14 cellular contexts compared by ENCODE assay signal in genomic region chr5:128100860-128101557, GRCh38.
"Had no signal": no experiment of that assay in that cellular context is flagged by ENCODE, and none has a peak within 500 bp of the region (broad histone marks: within the 10 kb centered on the region; RNA-seq: fewer than 3 reads in every experiment).

No MANE protein-coding gene starts in this region.

- H3K4me2 ChIP-seq: smooth muscle cell had no signal

- DNase-seq: activated B cell treated with CpG ODN at 0.5 μM for 24 hours; activated CD4-positive, alpha-beta T cell treated with anti-CD3 and anti-CD28 coated beads, Interleukin-2, amount 10 ng/mL, durations not matched to agents 7 days and 5 days; activated naive CD4-positive, alpha-beta T cell treated with anti-CD3 and anti-CD28 coated beads, Interleukin-2, amount 10 ng/mL, durations not matched to agents 7 days and 5 days; central memory CD4-positive, alpha-beta T cell; effector memory CD8-positive, alpha-beta T cell; nephron progenitor cell; retina; stimulated activated naive B cell treated with anti-CD40 and anti-IgM and Interleukin-4, amounts not matched to agents 10 μg/mL and 1 μg/mL and 100 μg/mL, for 72 hours; upper lobe of left lung had no signal

- ATAC-seq: effector memory CD8-positive, alpha-beta T cell; SK-N-SH treated with all-trans-retinoic acid at 6 μM for 48 hours; stimulated activated naive B cell treated with anti-CD40 and anti-IgM and Interleukin-4, amounts not matched to agents 10 μg/mL and 1 μg/mL and 100 μg/mL, for 72 hours had no signal

- H3K36me3 ChIP-seq: suprapubic skin, upper lobe of left lung had no signal

- H3K4me1 ChIP-seq: suprapubic skin had no signal

- H3K27ac ChIP-seq: coronary artery, epithelial cell of prostate, suprapubic skin, upper lobe of left lung had no signal

- H3K4me3 ChIP-seq: coronary artery, smooth muscle cell, suprapubic skin, upper lobe of left lung had no signal

- H3K27me3 ChIP-seq: suprapubic skin, upper lobe of left lung had no signal
